In genomic region chr1:199246716-199247115, GRCh38 we compare ENCODE assay signal across 5 cellular contexts.
"Had no signal": no experiment of that assay in that cellular context is flagged by ENCODE, and none has a peak within 500 bp of the region (broad histone marks: within the 10 kb centered on the region; RNA-seq: fewer than 3 reads in every experiment).

No MANE protein-coding gene starts in this region.

- H3K9me3 ChIP-seq: HAP-1 had no signal

- H3K27ac ChIP-seq: GM23248 had no signal

- H3K9ac ChIP-seq: GM23248 had no signal

- H3K4me3 ChIP-seq: GM23248, HAP-1 had no signal

- DNase-seq: GM23248, GOT3, H7, IMR-90 had no signal

- H3K4me1 ChIP-seq: HAP-1 had no signal

- H2AFZ ChIP-seq: GM23248 had no signal

- H3K36me3 ChIP-seq: HAP-1 had no signal
